7 cellular contexts compared by ENCODE assay signal in the genomic region with DNA sequence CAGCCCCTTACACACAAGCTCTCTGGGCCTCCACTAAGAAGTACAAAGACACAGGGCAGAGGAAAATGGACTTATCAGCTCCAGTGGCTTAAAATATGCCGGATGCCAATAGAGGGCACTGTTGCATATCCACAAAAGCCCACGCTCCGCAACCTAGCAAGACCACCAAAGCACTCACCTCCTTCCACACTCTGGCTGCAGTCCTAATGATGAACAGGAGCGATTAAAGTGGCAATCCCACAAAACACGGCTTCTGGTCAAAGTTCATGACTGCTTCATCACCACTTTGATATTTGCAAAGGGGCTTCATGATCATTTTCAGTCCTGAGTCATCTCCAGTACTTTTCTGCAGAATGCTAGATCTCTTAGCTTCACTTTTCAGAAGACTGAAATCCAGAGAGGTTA.
DNase-seq lines count a peak whose midpoint lies in the region; ATAC-seq and TF ChIP-seq lines count a peak whose summit lies in the region.

No MANE protein-coding gene starts in this region.

- no peaks in the 10 kb centered on the region for H3K36me3 ChIP-seq in thoracic aorta

- peak overlapping the region; percentile 57 to 61 for H3K4me3 Mint-ChIP-seq in activated T-cell treated with anti-CD3 and anti-CD28 coated beads, Interleukin-2, amount 50 U/mL, for 72 hours

- TF ChIP-seq CTCF in thoracic aorta (IDR thresholded peaks at IDR 0.05) = peak; percentile 27

- peak; percentile 14 to 31 for ATAC-seq in activated T-cell treated with anti-CD3 and anti-CD28 coated beads, Interleukin-2, amount 50 U/mL, for 72 hours (replicated peaks in 1 of 2)
- ATAC-seq in thoracic aorta (ENCODE audit: insufficient number of reproducible peaks, low FRiP score, low read depth) = no peak

- H3K27me3 Mint-ChIP-seq in activated T-cell treated with anti-CD3 and anti-CD28 coated beads, Interleukin-2, amount 50 U/mL, for 72 hours (ENCODE audit: low read depth) = peaks cover 12% of the 10 kb centered on the region

- no peaks in the 10 kb centered on the region for H3K9me3 Mint-ChIP-seq in activated T-cell treated with anti-CD3 and anti-CD28 coated beads, Interleukin-2, amount 50 U/mL, for 72 hours

- no peak overlapping the region for H3K27ac ChIP-seq in thoracic aorta

- H3K4me1 Mint-ChIP-seq in activated T-cell treated with anti-CD3 and anti-CD28 coated beads, Interleukin-2, amount 50 U/mL, for 72 hours (ENCODE audit: low read depth) = peaks cover 77% of the 10 kb centered on the region

- DNase-seq in EH (ENCODE audit: low read depth) (peak; percentile 73), iPS-NIHi7 (ENCODE audit: extremely low spot score) (peak; percentile 71), thoracic aorta (ENCODE audit: low spot score) (no peak), DMS153 treated with DMSO at 0.1 percent for 48 hours (lab: John Stamatoyannopoulos, UW; ENCODE audit: unreplicated experiment) (no peak)
- DNase-seq in Jurkat, Clone E6-1 (ENCODE audit: low read depth, low spot score) = peak; percentile 70
- no peak for DNase-seq in activated T-cell treated with anti-CD3 and anti-CD28 coated beads, Interleukin-2, amount 50 U/mL, for 72 hours
- no peak for DNase-seq in activated effector memory CD4-positive, alpha-beta T cell treated with anti-CD3 and anti-CD28 coated beads, Interleukin-2, amount 50 U/mL, for 16 hours

- H3K9me3 ChIP-seq in thoracic aorta = no peaks in the 10 kb centered on the region

- peak overlapping the region; percentile 31 for H3K27ac Mint-ChIP-seq in activated T-cell treated with anti-CD3 and anti-CD28 coated beads, Interleukin-2, amount 50 U/mL, for 72 hours

- peaks cover 0 to 12% of the 10 kb centered on the region in 2 donors for H3K4me1 ChIP-seq in thoracic aorta (ENCODE audit: control insufficient read depth in 1 of 2, low read depth in 2 of 2)

- H3K4me3 ChIP-seq in Jurkat, Clone E6-1 (ENCODE audit: low read length) = no peak overlapping the region
- H3K4me3 ChIP-seq in thoracic aorta = no peak overlapping the region

- H3K27me3 ChIP-seq in thoracic aorta (replicated peaks; ENCODE audit: insufficient read depth) = no peaks in the 10 kb centered on the region

- peaks cover 0 to 3% of the 10 kb centered on the region in 2 donors for H3K36me3 Mint-ChIP-seq in activated T-cell treated with anti-CD3 and anti-CD28 coated beads, Interleukin-2, amount 50 U/mL, for 72 hours (ENCODE audit: insufficient read depth in 2 of 2)

Comparison
In these comparisons a context has a peak if more than half of its experiments do, and no peak if none do; other contexts are left out.
1. DNase-seq: peak in EH (single experiment), Jurkat, Clone E6-1 (single experiment) and iPS-NIHi7 (single experiment); none in activated T-cell treated with anti-CD3 and anti-CD28 coated beads, Interleukin-2, amount 50 U/mL, for 72 hours (0 of 2), thoracic aorta (single experiment), DMS153 treated with DMSO at 0.1 percent for 48 hours (single experiment) and activated effector memory CD4-positive, alpha-beta T cell treated with anti-CD3 and anti-CD28 coated beads, Interleukin-2, amount 50 U/mL, for 16 hours (single experiment).